Comparison of ENCODE assay signal across 8 cellular contexts in genomic region chrX:43685221-43685620, GRCh38. TPM values are rescaled to one million over a fixed set of nuclear protein-coding genes. Genes with fewer than 3 reads are reported as not detected.
"Had no signal": no experiment of that assay in that cellular context is flagged by ENCODE, and none has a peak within 500 bp of the region (broad histone marks: within the 10 kb centered on the region; RNA-seq: fewer than 3 reads in every experiment).

No MANE protein-coding gene starts in this region.

- H2AFZ ChIP-seq: GM23338 had no signal

- H3K4me2 ChIP-seq: GM23338 had no signal

- ATAC-seq: GM23338, HCT116 had no signal

- H3K36me3 ChIP-seq: HAP-1 had no signal

- H3K27ac ChIP-seq: HL-60 had no signal

- H3K4me3 ChIP-seq: GM23338, HAP-1 had no signal

- DNase-seq: H7, HFFc6, KG1 had no signal

- H3K9me3 ChIP-seq: HAP-1 had no signal

RNA-seq across cellular contexts. Expression of gene MAOA, which starts 29.1 kb away (rescaled TPM):
- polyA plus RNA-seq: IgD-negative memory B cell had no signal
